ENCODE assay signal across 25 cellular contexts in the genomic region with DNA sequence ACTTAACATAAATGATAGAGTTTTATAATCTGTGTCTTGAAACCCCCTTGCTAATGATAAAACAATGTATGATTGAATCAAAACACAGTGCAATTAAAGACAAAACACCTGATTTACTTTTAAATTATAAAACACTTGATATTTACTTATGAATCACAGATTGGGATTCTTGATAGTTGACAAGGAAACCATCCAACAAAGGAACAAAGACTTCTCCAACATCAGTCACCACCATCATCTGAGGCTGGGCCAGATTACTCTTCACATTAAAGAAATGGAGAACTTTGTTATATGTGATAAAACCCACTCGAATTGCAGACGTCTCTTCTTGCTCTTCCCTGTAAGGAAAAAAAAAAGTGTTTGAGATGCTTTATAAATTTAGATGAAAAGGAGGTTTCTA.
DNase-seq lines count a peak whose midpoint lies in the region; ATAC-seq and TF ChIP-seq lines count a peak whose summit lies in the region.
"Had no signal": no experiment of that assay in that cellular context is flagged by ENCODE, and none has a peak within 500 bp of the region (broad histone marks: within the 10 kb centered on the region; RNA-seq: fewer than 3 reads in every experiment).

No MANE protein-coding gene starts in this region.

- H3K36me3 ChIP-seq in IMR-90 (ENCODE audit: control insufficient read depth, insufficient read depth, low read length) (peaks cover 39% of the 10 kb centered on the region), adipocyte (ENCODE audit: control insufficient read depth, insufficient read depth, low read length, severe bottlenecking) (peaks cover 74% of the 10 kb centered on the region), gastroesophageal sphincter (peaks cover 0 to 9% of the 10 kb centered on the region in 2 donors), rectal smooth muscle tissue (ENCODE audit: control insufficient read depth, insufficient read depth, low read length) (no peaks in the 10 kb centered on the region)

- H2AK9ac ChIP-seq in IMR-90 (replicated peaks; ENCODE audit: low read depth, low read length, poor library complexity) = no peak overlapping the region

- CTCF ChIA-PET in IMR-90 (lab: Yijun Ruan, JAX) = no interaction called here

- no peak for TF ChIP-seq CTCF in IMR-90 (conservative IDR thresholded peaks at IDR 0.05; ENCODE audit: low read depth, low read length)
- TF ChIP-seq CTCF in gastroesophageal sphincter (IDR thresholded peaks at IDR 0.05) = no peak

- no peak overlapping the region for H3K27ac Mint-ChIP-seq in activated CD4-positive, alpha-beta T cell treated with anti-CD3 and anti-CD28 coated beads, Interleukin-2, amount 10 ng/mL, durations not matched to agents 24 days and 14 days
- H3K27ac Mint-ChIP-seq: activated T-cell treated with anti-CD3 and anti-CD28 coated beads, Interleukin-2, amount 50 U/mL, for 24 hours; CD4-positive, CD25-positive, alpha-beta regulatory T cell; dendritic cell treated with granulocyte-macrophage colony-stimulating factor and Interleukin-4, amounts not matched to agents 40 ng/mL and 50 ng/mL, for 4 days; natural killer cell treated with Interleukin-12 subunit alpha and Interleukin-12 subunit beta and Interleukin-15 and Interleukin-18, amount 100 ng/mL, for 72 hours; type B pancreatic cell had no signal

- no peaks in the 10 kb centered on the region for H3K9me3 ChIP-seq in IMR-90 (ENCODE audit: control insufficient read depth, insufficient read depth, low read length)
- no peaks in the 10 kb centered on the region for H3K9me3 ChIP-seq in adipocyte (ENCODE audit: control insufficient read depth, low read length)
- no peaks in the 10 kb centered on the region for H3K9me3 ChIP-seq in gastroesophageal sphincter
- H3K9me3 ChIP-seq: left lung had no signal

- H3K4me3 ChIP-seq in IMR-90 (ENCODE audit: insufficient read depth, low read depth, low read length) = no peak overlapping the region
- H3K4me3 ChIP-seq in adipocyte (ENCODE audit: low read length) = no peak overlapping the region
- H3K4me3 ChIP-seq in gastroesophageal sphincter = no peak overlapping the region
- no peak overlapping the region for H3K4me3 ChIP-seq in rectal smooth muscle tissue (ENCODE audit: low read length)
- H3K4me3 ChIP-seq: cardiac muscle cell, left lung had no signal

- H4K91ac ChIP-seq in IMR-90 (ENCODE audit: insufficient read depth, low read depth, low read length) = no peak overlapping the region

- no peak overlapping the region for H4K8ac ChIP-seq in IMR-90 (ENCODE audit: low read depth in 2 of 2, low read length in 2 of 2)

- no peak overlapping the region; the same call in 1 of the 2 replicates for H3K14ac ChIP-seq in IMR-90 (replicated peaks; ENCODE audit: low read depth, low read length)

- H3K36me3 Mint-ChIP-seq in activated CD4-positive, alpha-beta T cell treated with anti-CD3 and anti-CD28 coated beads, Interleukin-2, amount 10 ng/mL, durations not matched to agents 24 days and 14 days (ENCODE audit: low read depth) = peaks cover 22% of the 10 kb centered on the region

- whole genome bisulfite sequencing in IMR-90 (ENCODE audit: extremely low coverage in 2 of 2, insufficient read length in 1 of 2), 2 experiments = no CpG with 5 or more reads among the region's 2 CpGs
- 29 to 58% methylated on average over 2 of the region's 2 CpGs for WGBS in gastroesophageal sphincter (ENCODE audit: low coverage in 1 of 2), 2 donors

- H2BK120ac ChIP-seq in IMR-90 (ENCODE audit: low read depth, low read length) = no peak overlapping the region

- dilution Hi-C loops in IMR-90 (cut with HindIII; ENCODE audit: low sequenced_read_pairs, unreplicated experiment) = no loop called here

- peaks cover 24% of the 10 kb centered on the region; the same call in 1 of the 2 replicates for H4K20me1 ChIP-seq in IMR-90 (ENCODE audit: insufficient read depth, low read length)

- peak overlapping the region; percentile 39; the same call in 1 of the 2 replicates for H3K27ac ChIP-seq in IMR-90 (ENCODE audit: insufficient read depth, low read length)
- peak overlapping the region in 3 of 4 donors; percentile 4 to 84 (median 55) for H3K27ac ChIP-seq in gastroesophageal sphincter
- peak overlapping the region; percentile 43 for H3K27ac ChIP-seq in rectal smooth muscle tissue (ENCODE audit: low read depth, low read length)
- H3K27ac ChIP-seq: cardiac muscle cell, left lung had no signal

- no peak overlapping the region for H3K4me2 ChIP-seq in IMR-90 (ENCODE audit: low read depth, low read length)

- DNase-seq in IMR-90 = no peak
- DNase-seq in adipocyte (ENCODE audit: low read depth) = no peak
- DNase-seq in left colon = no peak
- DNase-seq in activated CD4-positive, alpha-beta T cell treated with anti-CD3 and anti-CD28 coated beads, Interleukin-2, amount 10 ng/mL, durations not matched to agents 24 days and 14 days = no peak
- DNase-seq in T-helper 9 cell = no peak
- DNase-seq: activated T-cell treated with anti-CD3 and anti-CD28 coated beads, Interleukin-2, amount 50 U/mL, for 24 hours; amniotic stem cell; CD4-positive, CD25-positive, alpha-beta regulatory T cell; DMS153; GDM1; head of caudate nucleus; left lung; midbrain; NCI-H1436 treated with DMSO at 0.1 percent for 48 hours; NCI-H2107; NCI-H446; SHP77; T-helper 1 cell had no signal

- POLR2A ChIA-PET in IMR-90 (lab: Charles Lee; ENCODE audit: unreplicated experiment) = no interaction called here

- ATAC-seq in IMR-90 (ENCODE audit: low read depth) (no peak), gastroesophageal sphincter (no peak), HG02678 (IDR thresholded peaks at IDR 0.05; ENCODE audit: unreplicated experiment) (no peak), left colon (no peak)
- ATAC-seq: left lung; natural killer cell treated with Interleukin-12 subunit alpha and Interleukin-12 subunit beta and Interleukin-15 and Interleukin-18, amount 100 ng/mL, for 72 hours had no signal

- peak overlapping the region; percentile 75 for H2BK5ac ChIP-seq in IMR-90 (ENCODE audit: low read depth, low read length, poor library complexity, severe bottlenecking)

- H3K4me3 Mint-ChIP-seq in activated CD4-positive, alpha-beta T cell treated with anti-CD3 and anti-CD28 coated beads, Interleukin-2, amount 10 ng/mL, durations not matched to agents 24 days and 14 days = no peak overlapping the region
- H3K4me3 Mint-ChIP-seq: activated T-cell treated with anti-CD3 and anti-CD28 coated beads, Interleukin-2, amount 50 U/mL, for 24 hours; CD4-positive, CD25-positive, alpha-beta regulatory T cell; dendritic cell treated with granulocyte-macrophage colony-stimulating factor and Interleukin-4, amounts not matched to agents 40 ng/mL and 50 ng/mL, for 4 days; natural killer cell treated with Interleukin-12 subunit alpha and Interleukin-12 subunit beta and Interleukin-15 and Interleukin-18, amount 100 ng/mL, for 72 hours; type B pancreatic cell had no signal

- no peaks in the 10 kb centered on the region for H3K27me3 ChIP-seq in IMR-90 (ENCODE audit: control insufficient read depth, insufficient read depth, low read length)
- H3K27me3 ChIP-seq in adipocyte (replicated peaks; ENCODE audit: control insufficient read depth, insufficient read depth, low read length) = no peaks in the 10 kb centered on the region
- no peaks in the 10 kb centered on the region for H3K27me3 ChIP-seq in gastroesophageal sphincter
- H3K27me3 ChIP-seq in rectal smooth muscle tissue (ENCODE audit: control insufficient read depth, insufficient read depth, low read length) = no peaks in the 10 kb centered on the region
- H3K27me3 ChIP-seq: cardiac muscle cell, left lung had no signal

- H2BK15ac ChIP-seq in IMR-90 (ENCODE audit: low read depth, low read length) = no peak overlapping the region

- TF ChIP-seq RAD21 in IMR-90 (IDR thresholded peaks at IDR 0.05; ENCODE audit: low read length) = no peak

- no peak overlapping the region for H2BK20ac ChIP-seq in IMR-90 (ENCODE audit: low read depth, low read length)

- H3K9ac ChIP-seq in IMR-90 (ENCODE audit: low read depth, low read length) (no peak overlapping the region; the same call in 1 of the 2 replicates), adipocyte (ENCODE audit: low read length) (peak overlapping the region; percentile 17), rectal smooth muscle tissue (ENCODE audit: low read length) (no peak overlapping the region)

- TF ChIP-seq POLR2A in IMR-90 (IDR thresholded peaks at IDR 0.05; ENCODE audit: low read depth, low read length) (no peak), gastroesophageal sphincter (IDR thresholded peaks at IDR 0.05) (no peak)

- peaks cover 14% of the 10 kb centered on the region for H3K9me1 ChIP-seq in IMR-90 (ENCODE audit: insufficient read depth, low read length)

- in situ Hi-C loops in IMR-90 (cut with MboI; ENCODE audit: low sequenced_read_pairs) = no loop called here

- intact Hi-C loops in IMR-90 (cut with micrococcal nuclease) (no loop called here), left colon (cut with DNase I, micrococcal nuclease) (no loop called here)
- intact Hi-C loops in activated CD4-positive, alpha-beta T cell treated with anti-CD3 and anti-CD28 coated beads, Interleukin-2, amount 10 ng/mL, durations not matched to agents 24 days and 14 days (cut with micrococcal nuclease) = no loop called here

- no peak overlapping the region; the same call in 1 of the 2 replicates for H3K4ac ChIP-seq in IMR-90 (ENCODE audit: low read depth, low read length)

- H3K56ac ChIP-seq in IMR-90 (ENCODE audit: extremely low read depth, insufficient read depth, low read length) = no peak overlapping the region

- H3K9me3 Mint-ChIP-seq in activated CD4-positive, alpha-beta T cell treated with anti-CD3 and anti-CD28 coated beads, Interleukin-2, amount 10 ng/mL, durations not matched to agents 24 days and 14 days = no peaks in the 10 kb centered on the region
- H3K9me3 Mint-ChIP-seq: activated T-cell treated with anti-CD3 and anti-CD28 coated beads, Interleukin-2, amount 50 U/mL, for 24 hours; CD4-positive, CD25-positive, alpha-beta regulatory T cell; dendritic cell treated with granulocyte-macrophage colony-stimulating factor and Interleukin-4, amounts not matched to agents 40 ng/mL and 50 ng/mL, for 4 days; natural killer cell treated with Interleukin-12 subunit alpha and Interleukin-12 subunit beta and Interleukin-15 and Interleukin-18, amount 100 ng/mL, for 72 hours; type B pancreatic cell had no signal

- no peak overlapping the region for H2AK5ac ChIP-seq in IMR-90 (ENCODE audit: low read depth, low read length)

- H3K4me1 ChIP-seq in IMR-90 (ENCODE audit: control insufficient read depth, insufficient read depth, low read length) (peaks cover 17% of the 10 kb centered on the region), adipocyte (ENCODE audit: control insufficient read depth, insufficient read depth, low read length) (peaks cover 37% of the 10 kb centered on the region), gastroesophageal sphincter (peaks cover 40 to 91% (median 41%) of the 10 kb centered on the region in 3 donors), rectal smooth muscle tissue (ENCODE audit: control insufficient read depth, insufficient read depth, low read length) (peaks cover 43% of the 10 kb centered on the region)
- H3K4me1 ChIP-seq: left lung had no signal

- H2AFZ ChIP-seq in IMR-90 (replicated peaks; ENCODE audit: low read length, poor library complexity) = no peak overlapping the region

- no TSS peak for BruUV-seq in IMR-90 (replicated peaks; lab: Mats Ljungman, UMichigan)

- H3K79me1 ChIP-seq in IMR-90 (ENCODE audit: low read depth in 1 of 2, low read length in 2 of 2) = peaks cover 27 to 56% of the 10 kb centered on the region in 2 experiments

- H3K18ac ChIP-seq in IMR-90 (ENCODE audit: low read depth, low read length) = peak overlapping the region; percentile 77; the same call in 1 of the 2 replicates

- H3K4me1 Mint-ChIP-seq in activated CD4-positive, alpha-beta T cell treated with anti-CD3 and anti-CD28 coated beads, Interleukin-2, amount 10 ng/mL, durations not matched to agents 24 days and 14 days = no peaks in the 10 kb centered on the region
- H3K4me1 Mint-ChIP-seq: CD4-positive, CD25-positive, alpha-beta regulatory T cell had no signal

- no peak for TF ChIP-seq EP300 in gastroesophageal sphincter (IDR thresholded peaks at IDR 0.05)

- H4K5ac ChIP-seq in IMR-90 (ENCODE audit: low read depth, low read length) = no peak overlapping the region

- H3K27me3 Mint-ChIP-seq in activated CD4-positive, alpha-beta T cell treated with anti-CD3 and anti-CD28 coated beads, Interleukin-2, amount 10 ng/mL, durations not matched to agents 24 days and 14 days = no peaks in the 10 kb centered on the region
- H3K27me3 Mint-ChIP-seq: activated T-cell treated with anti-CD3 and anti-CD28 coated beads, Interleukin-2, amount 50 U/mL, for 24 hours; CD4-positive, CD25-positive, alpha-beta regulatory T cell; dendritic cell treated with granulocyte-macrophage colony-stimulating factor and Interleukin-4, amounts not matched to agents 40 ng/mL and 50 ng/mL, for 4 days; natural killer cell treated with Interleukin-12 subunit alpha and Interleukin-12 subunit beta and Interleukin-15 and Interleukin-18, amount 100 ng/mL, for 72 hours; type B pancreatic cell had no signal

- 0 out of 2 replicates have a peak overlapping the region, but pooled peaks have one; percentile 10 for H3K23ac ChIP-seq in IMR-90 (ENCODE audit: low read depth, low read length)
